ENCODE assay signal across 6 cellular contexts in the genomic region with DNA sequence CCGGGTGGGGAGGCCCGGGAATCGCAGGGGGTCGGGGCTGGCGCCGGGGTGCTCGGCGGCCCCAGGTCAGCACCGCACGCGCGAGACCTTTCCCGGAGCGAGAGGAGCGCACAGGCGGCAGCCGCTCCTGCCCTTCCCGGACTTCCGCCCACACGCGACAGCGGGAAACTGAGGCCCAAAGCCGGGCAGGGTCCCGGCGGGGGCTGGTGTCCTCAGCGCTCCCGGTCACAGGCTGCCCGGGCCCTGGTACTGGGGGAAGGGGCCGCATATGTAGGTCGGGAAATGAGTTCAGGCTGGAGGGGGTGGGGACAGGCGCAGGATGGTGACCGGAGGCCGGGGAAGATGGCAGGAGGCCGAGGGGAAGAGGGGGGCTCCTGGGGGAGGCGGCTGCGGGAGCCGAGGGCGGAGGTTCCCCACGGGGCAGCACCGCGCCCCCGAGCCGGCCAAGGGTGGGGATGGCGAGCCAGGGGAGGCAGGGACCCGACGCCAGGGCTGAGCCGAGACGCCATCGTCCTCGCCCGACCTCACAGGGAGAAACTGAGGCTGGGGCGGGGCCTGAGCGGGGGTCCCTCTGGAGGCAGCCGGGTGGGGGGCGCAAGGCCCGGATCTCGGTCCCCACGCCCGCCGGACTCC. TPM values are rescaled to one million over a fixed set of nuclear protein-coding genes. Genes with fewer than 3 reads are reported as not detected.
A peak's percentile ranks its signal among the peaks of the same experiment; 100 is the strongest.
DNase-seq lines count a peak whose midpoint lies in the region; ATAC-seq and TF ChIP-seq lines count a peak whose summit lies in the region.

No MANE protein-coding gene starts in this region.

- H3K36me3 ChIP-seq in ES-I3 (ENCODE audit: insufficient read depth, low read length): no peaks in the 10 kb centered on the region
- no peaks in the 10 kb centered on the region for H3K36me3 ChIP-seq in adrenal gland (replicated peaks in 1 of 2)
- H3K36me3 ChIP-seq in muscle layer of colon (ENCODE audit: insufficient read depth, low read length): no peaks in the 10 kb centered on the region

- 0 to 1% (median 0%) methylated on average over 8 to 60 of the region's 60 CpGs for WGBS in adrenal gland, 4 donors

- no peak for TF ChIP-seq POLR2A in adrenal gland (IDR thresholded peaks at IDR 0.05)

- intact Hi-C loops in adrenal gland (cut with DNase I): no loop called here

- H3K4me1 ChIP-seq in ES-I3 (ENCODE audit: insufficient read depth, low read length): no peaks in the 10 kb centered on the region; the same call in 1 of the 2 replicates
- H3K4me1 ChIP-seq in adrenal gland (replicated peaks in 1 of 2): peaks cover 36 to 43% of the 10 kb centered on the region in 2 donors
- peaks cover 24% of the 10 kb centered on the region for H3K4me1 ChIP-seq in muscle layer of colon (ENCODE audit: insufficient read depth, low read length)

- no peak for TF ChIP-seq CTCF in adrenal gland (IDR thresholded peaks at IDR 0.05)

- DNase-seq in adrenal gland (peak in 3 of 7 donors; percentile 51 to 68 (median 55)), foreskin melanocyte (no peak)

- H3K27me3 ChIP-seq in adrenal gland (no peaks in the 10 kb centered on the region), muscle layer of colon (ENCODE audit: control insufficient read depth in 1 of 2, insufficient read depth in 2 of 2, low read length in 2 of 2) (peaks cover 0 to 8% of the 10 kb centered on the region in 2 donors)

- ATAC-seq in HG03521 (IDR thresholded peaks at IDR 0.05; ENCODE audit: unreplicated experiment): no peak
- ATAC-seq in GM19023 (IDR thresholded peaks at IDR 0.05; ENCODE audit: unreplicated experiment): no peak

- H3K27ac ChIP-seq in adrenal gland (peak overlapping the region in 2 of 5 donors; percentile 61 to 74), muscle layer of colon (ENCODE audit: low read depth, low read length) (no peak overlapping the region)

- peak overlapping the region; percentile 88 for H3K9ac ChIP-seq in ES-I3 (ENCODE audit: low read depth, low read length)
- H3K9ac ChIP-seq in muscle layer of colon (ENCODE audit: low read length): no peak overlapping the region

- H3K9me3 ChIP-seq in ES-I3 (ENCODE audit: control insufficient read depth, insufficient read depth, low read length) (no peaks in the 10 kb centered on the region), adrenal gland (replicated peaks in 1 of 3) (no peaks in the 10 kb centered on the region), muscle layer of colon (ENCODE audit: low read length) (no peaks in the 10 kb centered on the region)

- H3K4me3 ChIP-seq in adrenal gland (peak overlapping the region in 3 of 4 donors; percentile 25 to 69 (median 26)), muscle layer of colon (ENCODE audit: low read depth in 1 of 2, low read length in 2 of 2) (peak overlapping the region; percentile 53 to 54)

RNA-seq across cellular contexts. Expression of gene CBARP, which starts 0.7 kb away (rescaled TPM):
- total RNA-seq in adrenal gland: 1 to 10 TPM in 6 of 8 donors, not detected in 2; 1.0 to 5.0 (median 1.8) TPM
- 1 to 10 TPM in 2 of 3 donors, under 1 TPM in 1; 0.09 to 9.3 (median 2.2) TPM for polyA plus RNA-seq in adrenal gland

RNA-seq across cellular contexts. Expression of gene ATP5F1D, which starts 4.4 kb away (rescaled TPM):
- 100 to 1,000 TPM in 7 of 8 donors, 10 to 100 TPM in 1; 80.2 to 435 (median 229) TPM for total RNA-seq in adrenal gland
- polyA plus RNA-seq in adrenal gland: 1,000 to 10,000 TPM in 1 of 3 donors, 100 to 1,000 TPM in 1, 10 to 100 TPM in 1; 15.6 to 1,534 (median 925) TPM

RNA-seq across cellular contexts. Expression of gene MIDN, which starts 11.2 kb away (rescaled TPM):
- total RNA-seq in adrenal gland: 100 to 1,000 TPM in 5 of 8 donors, 10 to 100 TPM in 3; 20.0 to 189 (median 113) TPM
- polyA plus RNA-seq in adrenal gland: 10 to 100 TPM; 15.5 to 73.0 (median 46.8) TPM

RNA-seq across cellular contexts. Expression of gene STK11, which starts 31.6 kb away (rescaled TPM):
- total RNA-seq in adrenal gland: 100 to 1,000 TPM in 3 of 8 donors, 10 to 100 TPM in 5; 53.5 to 117 (median 93.7) TPM
- 100 to 1,000 TPM in 1 of 3 donors, 10 to 100 TPM in 2; 37.8 to 148 (median 94.5) TPM for polyA plus RNA-seq in adrenal gland

RNA-seq across cellular contexts. Expression of gene CIRBP, which starts 32.0 kb away (rescaled TPM):
- 1,000 to 10,000 TPM in 1 of 8 donors, 100 to 1,000 TPM in 7; 317 to 1,164 (median 685) TPM for total RNA-seq in adrenal gland
- polyA plus RNA-seq in adrenal gland: 100 to 1,000 TPM; 360 to 990 (median 737) TPM
